In the genomic region with DNA sequence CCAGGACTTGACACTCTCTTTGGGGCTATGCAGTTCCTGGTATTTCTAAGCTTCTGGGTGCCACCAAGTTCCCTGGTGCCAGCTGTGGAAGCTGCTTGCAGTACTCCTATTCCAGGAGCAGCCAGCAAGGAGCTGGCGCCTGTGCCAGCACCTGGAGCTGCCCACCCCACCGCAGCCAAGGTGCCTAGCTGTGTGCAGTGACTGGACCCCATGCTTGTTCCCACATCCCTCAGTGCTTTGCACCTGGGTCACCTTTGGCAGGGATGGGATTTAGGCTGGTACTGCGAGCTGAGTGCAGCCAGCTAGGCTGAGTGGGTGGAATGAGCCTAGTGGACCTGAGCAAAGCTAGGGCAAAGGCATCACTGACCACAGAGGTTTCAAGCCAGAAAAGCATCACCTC, we compare ENCODE assay signal across 30 cellular contexts.
DNase-seq lines count a peak whose midpoint lies in the region; ATAC-seq lines count a peak whose summit lies in the region.
"Had no signal": no experiment of that assay in that cellular context is flagged by ENCODE, and none has a peak within 500 bp of the region (broad histone marks: within the 10 kb centered on the region; RNA-seq: fewer than 3 reads in every experiment).

No MANE protein-coding gene starts in this region.

- H3K4me2 ChIP-seq in neuronal stem cell (ENCODE audit: insufficient read depth, low read length, poor library complexity, severe bottlenecking), result no peak overlapping the region
- H3K4me2 ChIP-seq: A549; BLaER1; BLaER1 treated with 17β-estradiol and CSF1 and Interleukin-3, amounts not matched to agents 10 nM and 100 nM had no signal

- no peak overlapping the region for H4K8ac ChIP-seq in neuronal stem cell (ENCODE audit: low read depth, low read length)

- no peak overlapping the region for H3K9ac ChIP-seq in neuronal stem cell (ENCODE audit: low read depth, low read length, poor library complexity)
- H3K9ac ChIP-seq: BLaER1; BLaER1 treated with 17β-estradiol and CSF1 and Interleukin-3, amounts not matched to agents 10 nM and 100 nM had no signal

- H2AFZ ChIP-seq in neuronal stem cell (ENCODE audit: low read length), result no peak overlapping the region

- H2AK5ac ChIP-seq in neuronal stem cell (ENCODE audit: low read depth, low read length), result no peak overlapping the region

- H3K4me3 Mint-ChIP-seq in stimulated activated effector memory CD8-positive, alpha-beta T cell treated with anti-CD3 and anti-CD28 coated beads, Interleukin-12 subunit alpha, Interleukin-12 subunit beta, amount 100 ng/mL, for 72 hours, result no peak overlapping the region
- H3K4me3 Mint-ChIP-seq: B cell; CD14-positive monocyte; CD4-positive, alpha-beta memory T cell; CD4-positive, alpha-beta T cell; CD4-positive, CD25-positive, alpha-beta regulatory T cell; CD8-positive, alpha-beta memory T cell; CD8-positive, alpha-beta T cell had no signal

- H3K4me1 ChIP-seq in neuronal stem cell (ENCODE audit: control insufficient read depth in 2 of 2, insufficient read depth in 1 of 2, low read depth in 1 of 2, low read length in 2 of 2), result no peaks in the 10 kb centered on the region
- H3K4me1 ChIP-seq: A549; BE2C; BLaER1; BLaER1 treated with 17β-estradiol and CSF1 and Interleukin-3, amounts not matched to agents 10 nM and 100 nM; Caco-2 had no signal

- no CpG with 5 or more reads among the region's 3 CpGs for WGBS in neuronal stem cell (ENCODE audit: extremely low coverage in 2 of 2, insufficient read length in 2 of 2, insufficient replicate concordance in 1 of 2), 2 donors

- no peaks in the 10 kb centered on the region for H3K79me1 ChIP-seq in neuronal stem cell (ENCODE audit: low read depth, low read length)

- no peaks in the 10 kb centered on the region for H3K36me3 ChIP-seq in neuronal stem cell (replicated peaks in 1 of 2; ENCODE audit: control insufficient read depth in 2 of 2, insufficient read depth in 2 of 2, low read length in 2 of 2)
- H3K36me3 ChIP-seq: BE2C; BLaER1; BLaER1 treated with 17β-estradiol and CSF1 and Interleukin-3, amounts not matched to agents 10 nM and 100 nM had no signal

- H3K4ac ChIP-seq in neuronal stem cell (ENCODE audit: low read length), result no peak overlapping the region

- peaks cover 11% of the 10 kb centered on the region for H3K9me3 Mint-ChIP-seq in stimulated activated effector memory CD8-positive, alpha-beta T cell treated with anti-CD3 and anti-CD28 coated beads, Interleukin-12 subunit alpha, Interleukin-12 subunit beta, amount 100 ng/mL, for 72 hours

- H3K14ac ChIP-seq in neuronal stem cell (ENCODE audit: low read length), result no peak overlapping the region

- H3K9me3 ChIP-seq in neuronal stem cell (replicated peaks in 1 of 2; ENCODE audit: control insufficient read depth in 2 of 2, insufficient read depth in 1 of 2, low read depth in 1 of 2, low read length in 2 of 2), result no peaks in the 10 kb centered on the region
- H3K9me3 ChIP-seq: A549; BE2C; BLaER1; BLaER1 treated with 17β-estradiol and CSF1 and Interleukin-3, amounts not matched to agents 10 nM and 100 nM; Caco-2 had no signal

- ATAC-seq in stimulated activated effector memory CD8-positive, alpha-beta T cell treated with anti-CD3 and anti-CD28 coated beads, Interleukin-12 subunit alpha, Interleukin-12 subunit beta, amount 100 ng/mL, for 72 hours, result peak; percentile 11
- ATAC-seq: A549; CD8-positive, alpha-beta T cell had no signal

- H2BK15ac ChIP-seq in neuronal stem cell (ENCODE audit: low read length), result no peak overlapping the region

- no peak for DNase-seq in neuronal stem cell (ENCODE audit: low spot score)
- no peak for DNase-seq in stimulated activated effector memory CD8-positive, alpha-beta T cell treated with anti-CD3 and anti-CD28 coated beads, Interleukin-12 subunit alpha, Interleukin-12 subunit beta, amount 100 ng/mL, for 72 hours (ENCODE audit: low spot score in 2 of 2)
- DNase-seq in SHP77 (lab: John Stamatoyannopoulos, UW), result no peak
- no peak for DNase-seq in NCI-H2196 (lab: John Stamatoyannopoulos, UW; ENCODE audit: unreplicated experiment)
- DNase-seq: 8988T; ACHN; AML-193; BE2C; C1 segment of cervical spinal cord; Caco-2; Calu3; CD4-positive, alpha-beta memory T cell; CD4-positive, alpha-beta T cell; CD4-positive, CD25-positive, alpha-beta regulatory T cell; CD8-positive, alpha-beta memory T cell; CD8-positive, alpha-beta T cell; COR-L47; DMS 273 treated with DMSO at 0.1 percent for 48 hours; DMS153; DMS79; DMS79 treated with DMSO at 0.1 percent for 48 hours; DND-41; EL had no signal

- H3K18ac ChIP-seq in neuronal stem cell (ENCODE audit: low read length), result peak overlapping the region; percentile 27

- H2BK12ac ChIP-seq in neuronal stem cell (ENCODE audit: low read length), result no peak overlapping the region

- H3K4me1 Mint-ChIP-seq in stimulated activated effector memory CD8-positive, alpha-beta T cell treated with anti-CD3 and anti-CD28 coated beads, Interleukin-12 subunit alpha, Interleukin-12 subunit beta, amount 100 ng/mL, for 72 hours, result no peaks in the 10 kb centered on the region
- H3K4me1 Mint-ChIP-seq: B cell; CD14-positive monocyte; CD4-positive, alpha-beta memory T cell; CD4-positive, CD25-positive, alpha-beta regulatory T cell; CD8-positive, alpha-beta memory T cell had no signal

- H4K91ac ChIP-seq in neuronal stem cell (ENCODE audit: low read depth, low read length, poor library complexity), result no peak overlapping the region

- no peak overlapping the region for H3K27ac Mint-ChIP-seq in stimulated activated effector memory CD8-positive, alpha-beta T cell treated with anti-CD3 and anti-CD28 coated beads, Interleukin-12 subunit alpha, Interleukin-12 subunit beta, amount 100 ng/mL, for 72 hours
- H3K27ac Mint-ChIP-seq: B cell; CD14-positive monocyte; CD4-positive, alpha-beta memory T cell; CD4-positive, alpha-beta T cell; CD4-positive, CD25-positive, alpha-beta regulatory T cell; CD8-positive, alpha-beta memory T cell; CD8-positive, alpha-beta T cell had no signal

- H3K36me3 Mint-ChIP-seq in stimulated activated effector memory CD8-positive, alpha-beta T cell treated with anti-CD3 and anti-CD28 coated beads, Interleukin-12 subunit alpha, Interleukin-12 subunit beta, amount 100 ng/mL, for 72 hours, result no peaks in the 10 kb centered on the region
- H3K36me3 Mint-ChIP-seq: CD14-positive monocyte; CD4-positive, alpha-beta memory T cell; CD4-positive, CD25-positive, alpha-beta regulatory T cell; CD8-positive, alpha-beta memory T cell; CD8-positive, alpha-beta T cell had no signal

- H2BK5ac ChIP-seq in neuronal stem cell (ENCODE audit: low read length), result no peak overlapping the region

- H3K27ac ChIP-seq in neuronal stem cell (replicated peaks; ENCODE audit: low read length), result no peak overlapping the region
- H3K27ac ChIP-seq: 22Rv1; A549; BLaER1; BLaER1 treated with 17β-estradiol and CSF1 and Interleukin-3, amounts not matched to agents 10 nM and 100 nM; C4-2B had no signal

- H2BK120ac ChIP-seq in neuronal stem cell (ENCODE audit: low read depth, low read length), result no peak overlapping the region

- H3K27me3 ChIP-seq in neuronal stem cell (ENCODE audit: control insufficient read depth in 3 of 3, insufficient read depth in 3 of 3, low read depth in 1 of 3, low read length in 3 of 3), result no peaks in the 10 kb centered on the region
- H3K27me3 ChIP-seq: BE2C; BLaER1; BLaER1 treated with 17β-estradiol and CSF1 and Interleukin-3, amounts not matched to agents 10 nM and 100 nM had no signal

- H3K4me3 ChIP-seq in neuronal stem cell (ENCODE audit: low read length in 2 of 2), result peak overlapping the region in 1 of 2 donors; percentile 20
- H3K4me3 ChIP-seq: A549; BLaER1; BLaER1 treated with 17β-estradiol and CSF1 and Interleukin-3, amounts not matched to agents 10 nM and 100 nM had no signal

- peak overlapping the region; percentile 8 for H3K23ac ChIP-seq in neuronal stem cell (ENCODE audit: low read depth, low read length, poor library complexity)
